14 cellular contexts compared by ENCODE assay signal in genomic region chrX:66164470-66164869, GRCh38. TPM values are rescaled to one million over a fixed set of nuclear protein-coding genes. Genes with fewer than 3 reads are reported as not detected.
DNase-seq lines count a peak whose midpoint lies in the region; ATAC-seq and TF ChIP-seq lines count a peak whose summit lies in the region.
"Had no signal": no experiment of that assay in that cellular context is flagged by ENCODE, and none has a peak within 500 bp of the region (broad histone marks: within the 10 kb centered on the region; RNA-seq: fewer than 3 reads in every experiment).

No MANE protein-coding gene starts in this region.

- H2BK5ac ChIP-seq in H9 (ENCODE audit: insufficient read length, low read length) = no peak overlapping the region

- TF ChIP-seq CTCF in H9 (conservative IDR thresholded peaks at IDR 0.05) = no peak
- TF ChIP-seq CTCF in endothelial cell (IDR thresholded peaks at IDR 0.05; ENCODE audit: unreplicated experiment) = no peak
- no peak for TF ChIP-seq CTCF in stomach (IDR thresholded peaks at IDR 0.05)
- no peak for TF ChIP-seq CTCF in foreskin keratinocyte (conservative IDR thresholded peaks at IDR 0.05)

- H2BK15ac ChIP-seq in H9 (ENCODE audit: low read depth, low read length) = no peak overlapping the region

- peaks cover 55 to 72% of the 10 kb centered on the region in 2 experiments for H3K9me3 Mint-ChIP-seq in H9
- no peaks in the 10 kb centered on the region for H3K9me3 Mint-ChIP-seq in endothelial cell (ENCODE audit: unreplicated experiment)
- peaks cover 0 to 1% (median 0%) of the 10 kb centered on the region in 11 donors for H3K9me3 Mint-ChIP-seq in naive thymus-derived CD4-positive, alpha-beta T cell
- H3K9me3 Mint-ChIP-seq: effector memory CD8-positive, alpha-beta T cell had no signal

- H2BK20ac ChIP-seq in H9 (ENCODE audit: low read depth, low read length, poor library complexity, severe bottlenecking) = no peak overlapping the region

- no peak for TF ChIP-seq EP300 in stomach (IDR thresholded peaks at IDR 0.05)

- H3K36me3 Mint-ChIP-seq in H9 (ENCODE audit: insufficient read depth in 1 of 3, low read depth in 3 of 3) (peaks cover 0 to 11% (median 6%) of the 10 kb centered on the region in 3 experiments; a peak in 4 of 7 replicates), endothelial cell (ENCODE audit: low read depth, unreplicated experiment) (peaks cover 4% of the 10 kb centered on the region)
- no peaks in the 10 kb centered on the region for H3K36me3 Mint-ChIP-seq in naive thymus-derived CD4-positive, alpha-beta T cell

- no peaks in the 10 kb centered on the region; the same call in 1 of the 2 replicates for H3K27me3 ChIP-seq in H9 (ENCODE audit: insufficient read depth, low read length)
- no peaks in the 10 kb centered on the region for H3K27me3 ChIP-seq in stomach
- no peaks in the 10 kb centered on the region for H3K27me3 ChIP-seq in naive thymus-derived CD4-positive, alpha-beta T cell (ENCODE audit: control insufficient read depth in 2 of 2, insufficient read depth in 2 of 2, low read length in 2 of 2)
- no peaks in the 10 kb centered on the region for H3K27me3 ChIP-seq in foreskin keratinocyte
- H3K27me3 ChIP-seq: SJCRH30 had no signal

- peaks cover 4% of the 10 kb centered on the region; the same call in 1 of the 2 replicates for H3K79me2 ChIP-seq in H9 (ENCODE audit: insufficient read depth, low read length)

- no peak overlapping the region for H3K18ac ChIP-seq in H9 (ENCODE audit: insufficient read length, low read depth, low read length)

- CTCF ChIA-PET in naive thymus-derived CD4-positive, alpha-beta T cell (lab: Charles Lee) = no interaction called here

- H3K4me3 Mint-ChIP-seq in H9 (peak overlapping the region; percentile 85 to 92), endothelial cell (ENCODE audit: unreplicated experiment) (peak overlapping the region; percentile 92)
- H3K4me3 Mint-ChIP-seq in naive thymus-derived CD4-positive, alpha-beta T cell = no peak overlapping the region
- H3K4me3 Mint-ChIP-seq: effector memory CD8-positive, alpha-beta T cell had no signal

- no peaks in the 10 kb centered on the region for H4K20me1 ChIP-seq in H9 (ENCODE audit: control insufficient read depth, insufficient read depth, insufficient read length)

- H3K27me3 Mint-ChIP-seq in H9 (ENCODE audit: low read depth) (no peaks in the 10 kb centered on the region; the same call in 1 of the 2 replicates), endothelial cell (ENCODE audit: unreplicated experiment) (peaks cover 2% of the 10 kb centered on the region)
- no peaks in the 10 kb centered on the region for H3K27me3 Mint-ChIP-seq in naive thymus-derived CD4-positive, alpha-beta T cell
- H3K27me3 Mint-ChIP-seq: effector memory CD8-positive, alpha-beta T cell had no signal

- H3K79me1 ChIP-seq in H9 (ENCODE audit: insufficient read depth, low read depth, low read length, poor library complexity, severe bottlenecking) = no peaks in the 10 kb centered on the region

- H3K9ac ChIP-seq in H9 (ENCODE audit: extremely low read depth, insufficient read length, low read length) = peak overlapping the region; percentile 85

- H4K91ac ChIP-seq in H9 (ENCODE audit: insufficient read length, low read depth, low read length) = no peak overlapping the region

- H3K36me3 ChIP-seq in mesodermal cell (ENCODE audit: control insufficient read depth, insufficient read depth, low read length) = peaks cover 11% of the 10 kb centered on the region
- no peaks in the 10 kb centered on the region for H3K36me3 ChIP-seq in stomach
- H3K36me3 ChIP-seq in naive thymus-derived CD4-positive, alpha-beta T cell (ENCODE audit: control insufficient read depth in 2 of 3, insufficient read depth in 3 of 3, low read length in 3 of 3) = no peaks in the 10 kb centered on the region
- H3K36me3 ChIP-seq: SJCRH30 had no signal

- H4K8ac ChIP-seq in H9 (replicated peaks; ENCODE audit: insufficient read length, low read depth, low read length) = no peak overlapping the region

- DNase-seq in H9 (no peak), endothelial cell (ENCODE audit: low spot score) (no peak), stomach (no peak), foreskin keratinocyte (no peak)
- no peak for DNase-seq in stimulated activated naive CD8-positive, alpha-beta T cell treated with anti-CD3 and anti-CD28 coated beads, Interleukin-15, Interleukin-2, amounts not matched to agents 100 U/mL and 50 U/mL, for 24 hours
- DNase-seq in naive thymus-derived CD4-positive, alpha-beta T cell = no peak
- DNase-seq: activated CD4-positive, alpha-beta T cell treated with anti-CD3 and anti-CD28 coated beads for 4 hours; activated gamma-delta T cell treated with Interleukin-2 at 50 U/mL for 16 hours; effector memory CD8-positive, alpha-beta T cell; KBM-7; SJCRH30 had no signal

- H3K4me1 ChIP-seq in H9 (ENCODE audit: insufficient read depth, low read length) (no peaks in the 10 kb centered on the region), mesodermal cell (ENCODE audit: control insufficient read depth, insufficient read depth, low read length, poor library complexity, severe bottlenecking) (no peaks in the 10 kb centered on the region), stomach (peaks cover 0 to 4% (median 0%) of the 10 kb centered on the region in 4 donors), foreskin keratinocyte (no peaks in the 10 kb centered on the region)
- no peaks in the 10 kb centered on the region for H3K4me1 ChIP-seq in naive thymus-derived CD4-positive, alpha-beta T cell (ENCODE audit: control insufficient read depth in 2 of 2, insufficient read depth in 2 of 2, low read length in 2 of 2)
- H3K4me1 ChIP-seq: SJCRH30 had no signal

- no peak overlapping the region for H4K5ac ChIP-seq in H9 (ENCODE audit: insufficient read length, low read depth, low read length)

- H2BK120ac ChIP-seq in H9 (ENCODE audit: low read depth, low read length, poor library complexity, severe bottlenecking) = no peak overlapping the region

- no peak overlapping the region for H3K27ac ChIP-seq in H9 (ENCODE audit: insufficient read length, low read depth, low read length)
- H3K27ac ChIP-seq in mesodermal cell (ENCODE audit: low read depth, low read length, severe bottlenecking) = peak overlapping the region; percentile 53
- peak overlapping the region in 2 of 5 donors; percentile 13 to 39 for H3K27ac ChIP-seq in stomach
- no peak overlapping the region for H3K27ac ChIP-seq in naive thymus-derived CD4-positive, alpha-beta T cell (ENCODE audit: low read depth, low read length)
- no peak overlapping the region for H3K27ac ChIP-seq in foreskin keratinocyte
- H3K27ac ChIP-seq: SJCRH30 had no signal

- no peak overlapping the region for H2BK12ac ChIP-seq in H9 (ENCODE audit: insufficient read length, low read depth, low read length)

- no peak overlapping the region for H3T11ph ChIP-seq in H9 (ENCODE audit: low read length)

- H3K4me3 ChIP-seq in mesodermal cell (ENCODE audit: extremely low read depth, insufficient read depth, low read length, poor library complexity, severe bottlenecking) (peak overlapping the region; percentile 58), stomach (peak overlapping the region; percentile 23 to 35 (median 29))
- no peak overlapping the region for H3K4me3 ChIP-seq in naive thymus-derived CD4-positive, alpha-beta T cell (ENCODE audit: low read length)
- H3K4me3 ChIP-seq: GM12878, SJCRH30 had no signal

- no peak overlapping the region for H3K56ac ChIP-seq in H9 (ENCODE audit: insufficient read length, low read depth, low read length)

- no peak overlapping the region for H3K14ac ChIP-seq in H9 (ENCODE audit: insufficient read depth, low read length)

- intact Hi-C loops in stomach (cut with DNase I; ENCODE audit: low total_unique reads) = no loop called here
- intact Hi-C loops in naive thymus-derived CD4-positive, alpha-beta T cell (cut with micrococcal nuclease) = no loop called here

- TF ChIP-seq POLR2A in stomach (IDR thresholded peaks at IDR 0.05) = no peak

- ATAC-seq in HG03196 (IDR thresholded peaks at IDR 0.05; ENCODE audit: unreplicated experiment) = no peak
- no peak for ATAC-seq in stimulated activated naive CD8-positive, alpha-beta T cell treated with anti-CD3 and anti-CD28 coated beads, Interleukin-15, Interleukin-2, amounts not matched to agents 100 U/mL and 50 U/mL, for 24 hours
- ATAC-seq in naive thymus-derived CD4-positive, alpha-beta T cell = no peak
- no peak for ATAC-seq in foreskin keratinocyte
- ATAC-seq: effector memory CD8-positive, alpha-beta T cell had no signal

- WGBS in H9 (ENCODE audit: extremely low coverage, insufficient read length, low lambda C conversion rate) = no CpG with 5 or more reads among the region's 3 CpGs
- WGBS in mesodermal cell (ENCODE audit: insufficient coverage in 2 of 2), 2 experiments = no CpG with 5 or more reads among the region's 3 CpGs
- 19 to 24% (median 23%) methylated on average over 3 of the region's 3 CpGs for WGBS in stomach, 5 donors

- peak overlapping the region; percentile 74 for H3K4me2 ChIP-seq in H9 (ENCODE audit: insufficient read depth, insufficient read length, low read length)

- H3K4me1 Mint-ChIP-seq in H9 (peaks cover 6 to 7% of the 10 kb centered on the region in 2 experiments; a peak in 2 of 4 replicates), endothelial cell (ENCODE audit: unreplicated experiment) (no peaks in the 10 kb centered on the region)
- H3K4me1 Mint-ChIP-seq in naive thymus-derived CD4-positive, alpha-beta T cell = peaks cover 0 to 2% (median 0%) of the 10 kb centered on the region in 7 donors

- H3K23me2 ChIP-seq in H9 (ENCODE audit: insufficient read length, low read depth, low read length, poor library complexity, severe bottlenecking) = no peaks in the 10 kb centered on the region

- no peak overlapping the region for H3K4ac ChIP-seq in H9 (ENCODE audit: low read depth, low read length)

- POLR2A ChIA-PET in naive thymus-derived CD4-positive, alpha-beta T cell (lab: Charles Lee) = no interaction called here

- H3K23ac ChIP-seq in H9 (ENCODE audit: insufficient read length, low read depth, low read length) = no peak overlapping the region

- peaks cover 30% of the 10 kb centered on the region for H3K9me3 ChIP-seq in H9 (ENCODE audit: control insufficient read depth, low read depth, low read length)
- H3K9me3 ChIP-seq in mesodermal cell (ENCODE audit: control insufficient read depth, low read length) = no peaks in the 10 kb centered on the region
- H3K9me3 ChIP-seq in stomach = no peaks in the 10 kb centered on the region
- no peaks in the 10 kb centered on the region for H3K9me3 ChIP-seq in naive thymus-derived CD4-positive, alpha-beta T cell (ENCODE audit: control insufficient read depth in 2 of 3, low read length in 3 of 3)
- H3K9me3 ChIP-seq: SJCRH30 had no signal

- H2AK5ac ChIP-seq in H9 (ENCODE audit: insufficient read length, low read length) = no peak overlapping the region

- H2AFZ ChIP-seq in H9 (ENCODE audit: low read length) = peak overlapping the region; percentile 85

- peak overlapping the region in 2 of 3 experiments; percentile 93 to 94; a peak in 4 of 7 replicates for H3K27ac Mint-ChIP-seq in H9
- H3K27ac Mint-ChIP-seq in endothelial cell (ENCODE audit: unreplicated experiment) = peak overlapping the region; percentile 81
- no peak overlapping the region for H3K27ac Mint-ChIP-seq in naive thymus-derived CD4-positive, alpha-beta T cell
- H3K27ac Mint-ChIP-seq: effector memory CD8-positive, alpha-beta T cell had no signal

RNA-seq across cellular contexts. Expression of gene HEPH, which starts 0.4 kb away (rescaled TPM):
- total RNA-seq in H9 (2021) = 55.7 and 60.6 TPM in 2 replicates
- 106 TPM for total RNA-seq in endothelial cell (ENCODE audit: unreplicated experiment)
- polyA plus RNA-seq in mesodermal cell (2013, experiment 1 of 2) = 75.6 TPM
- 65.5 TPM for polyA plus RNA-seq in mesodermal cell (2013, experiment 2 of 2)
- 10 to 100 TPM; 11.4 to 94.7 (median 16.5) TPM for total RNA-seq in stomach
- 1 to 10 TPM in 2 of 3 donors, under 1 TPM in 1; 0.93 to 3.4 (median 3.2) TPM for polyA plus RNA-seq in stomach
- under 1 TPM in 2 of 5 experiments, not detected in 3; 0.19 to 0.34 TPM for total RNA-seq in naive thymus-derived CD4-positive, alpha-beta T cell
- polyA plus RNA-seq in naive thymus-derived CD4-positive, alpha-beta T cell = under 1 TPM in 1 of 2 donors, not detected in 1; 0.17 TPM
- 0.11 and 1.1 TPM in 2 replicates for total RNA-seq in foreskin keratinocyte
- 0.04 and 0.28 TPM in 2 replicates for polyA plus RNA-seq in foreskin keratinocyte

Comparison
In these comparisons a context has a peak if more than half of its experiments do, and no peak if none do; other contexts are left out.
1. H3K27ac Mint-ChIP-seq: peak in H9 (2 of 3) and endothelial cell (single experiment); none in naive thymus-derived CD4-positive, alpha-beta T cell (0 of 9).
2. H3K4me3 Mint-ChIP-seq: peak in H9 (2 of 2) and endothelial cell (single experiment); none in naive thymus-derived CD4-positive, alpha-beta T cell (0 of 10).